Comparison of ENCODE assay signal across 26 cellular contexts in genomic region chr5:75701856-75702255, GRCh38.
"Had no signal": no experiment of that assay in that cellular context is flagged by ENCODE, and none has a peak within 500 bp of the region (broad histone marks: within the 10 kb centered on the region; RNA-seq: fewer than 3 reads in every experiment).

No MANE protein-coding gene starts in this region.

- H3K4me3 Mint-ChIP-seq: mesothelial cell of epicardium; naive B cell; natural killer cell; nephron progenitor cell; neural progenitor cell; stimulated activated effector memory CD8-positive, alpha-beta T cell treated with anti-CD3 and anti-CD28 coated beads, Interleukin-12 subunit alpha, Interleukin-12 subunit beta, amount 100 ng/mL, for 72 hours; stimulated activated naive CD8-positive, alpha-beta T cell treated with anti-CD3 and anti-CD28 coated beads, Interleukin-15, Interleukin-2, amounts not matched to agents 100 ng/mL and 50 ng/mL, for 24 hours had no signal

- H3K9me3 Mint-ChIP-seq: natural killer cell; stimulated activated naive CD8-positive, alpha-beta T cell treated with anti-CD3 and anti-CD28 coated beads, Interleukin-15, Interleukin-2, amounts not matched to agents 100 ng/mL and 50 ng/mL, for 24 hours had no signal

- H3K27ac ChIP-seq: hepatocyte, neural progenitor cell, neutrophil, parathyroid adenoma, psoas muscle, skin epidermis, transverse colon, upper lobe of right lung had no signal

- H3K9me3 ChIP-seq: neutrophil, psoas muscle, transverse colon, upper lobe of right lung had no signal

- H3K4me1 ChIP-seq: neural progenitor cell, parathyroid adenoma, psoas muscle, transverse colon, upper lobe of right lung had no signal

- H3K4me3 ChIP-seq: hepatocyte, lung, neural progenitor cell, psoas muscle, skin epidermis, transverse colon, upper lobe of right lung had no signal

- H3K27me3 Mint-ChIP-seq: naive B cell; stimulated activated naive CD8-positive, alpha-beta T cell treated with anti-CD3 and anti-CD28 coated beads, Interleukin-15, Interleukin-2, amounts not matched to agents 100 ng/mL and 50 ng/mL, for 24 hours had no signal

- DNase-seq: head of caudate nucleus; islet precursor cell; mesendoderm; naive B cell; natural killer cell; nephron progenitor cell; occipital lobe; psoas muscle; stimulated activated CD4-positive, alpha-beta T cell treated with anti-CD3 and anti-CD28 coated beads, Interleukin-12 subunit alpha, Interleukin-12 subunit beta, amount 100 ng/mL, for 4 hours; stimulated activated CD4-positive, alpha-beta T cell treated with anti-CD3 and anti-CD28 coated beads, Interleukin-15, amount 100 ng/mL, for 24 hours; stimulated activated CD4-positive, alpha-beta T cell treated with anti-CD3 and anti-CD28 coated beads, Interleukin-2, amount 100 ng/mL, for 24 hours; stimulated activated CD4-positive, alpha-beta T cell treated with anti-CD3 and anti-CD28 coated beads, Interleukin-4, amount 100 ng/mL, for 24 hours; stimulated activated naive CD4-positive, alpha-beta T cell; transverse colon; upper lobe of right lung had no signal

- H3K4me1 Mint-ChIP-seq: mesothelial cell of epicardium, nephron progenitor cell, neural progenitor cell had no signal

- H3K27ac Mint-ChIP-seq: mesothelial cell of epicardium; natural killer cell; nephron progenitor cell; neural progenitor cell; stimulated activated effector memory CD8-positive, alpha-beta T cell treated with anti-CD3 and anti-CD28 coated beads, Interleukin-12 subunit alpha, Interleukin-12 subunit beta, amount 100 ng/mL, for 72 hours; stimulated activated naive CD8-positive, alpha-beta T cell treated with anti-CD3 and anti-CD28 coated beads, Interleukin-15, Interleukin-2, amounts not matched to agents 100 ng/mL and 50 ng/mL, for 24 hours had no signal

- ATAC-seq: left lobe of liver; natural killer cell; psoas muscle; sciatic nerve; stimulated activated effector memory CD8-positive, alpha-beta T cell treated with anti-CD3 and anti-CD28 coated beads, Interleukin-12 subunit alpha, Interleukin-12 subunit beta, amount 100 ng/mL, for 72 hours; upper lobe of right lung had no signal

- H3K27me3 ChIP-seq: hepatocyte, neural progenitor cell, neutrophil, transverse colon, upper lobe of right lung had no signal
